ENCODE assay signal across 1 cellular context in genomic region chr22:24592846-24593809, GRCh38.
TF ChIP-seq lines count a peak whose summit lies in the region.

TSS of gene LRRC75B (minus strand) at chr22:24593073. CDS start at chr22:24593039, 34 bp downstream.

TF ChIP-seq in GM12878, 131 proteins besides CTCF, POLR2A, EP300 and RAD21 (continued from another document):
- TF ChIP-seq CREB1 (IDR thresholded peaks at IDR 0.05; ENCODE audit: low read depth), result no peak
- TF ChIP-seq ZBED1 (IDR thresholded peaks at IDR 0.05; ENCODE audit: borderline replicate concordance), result no peak
- no peak for TF ChIP-seq RAD51 (IDR thresholded peaks at IDR 0.05)
- TF ChIP-seq MLLT1 (IDR thresholded peaks at IDR 0.05), result no peak
- TF ChIP-seq NR2C1 (IDR thresholded peaks at IDR 0.05), result no peak
- 0 out of 2 replicates have a peak, but pooled peaks have one; percentile 20 for TF ChIP-seq GATAD2B (conservative IDR thresholded peaks at IDR 0.05; ENCODE audit: low read depth)
- no peak for TF ChIP-seq SP1 (IDR thresholded peaks at IDR 0.05; ENCODE audit: low read depth, low read length)
- no peak for TF ChIP-seq NFIC (IDR thresholded peaks at IDR 0.05; ENCODE audit: low read depth, low read length)
- TF ChIP-seq RB1 (IDR thresholded peaks at IDR 0.05; ENCODE audit: borderline replicate concordance), result no peak
- peak; percentile 31; the same call in 1 of the 2 replicates for TF ChIP-seq ZNF687 (IDR thresholded peaks at IDR 0.05)
- no peak for TF ChIP-seq NRF1 (conservative IDR thresholded peaks at IDR 0.05; ENCODE audit: low read depth, low read length)
- no peak for TF ChIP-seq E2F8 (IDR thresholded peaks at IDR 0.05; ENCODE audit: low read depth, partially characterized antibody)
- no peak for TF ChIP-seq ZNF24 (IDR thresholded peaks at IDR 0.05)
- no peak for TF ChIP-seq HDAC6 (IDR thresholded peaks at IDR 0.05; ENCODE audit: unreplicated experiment)
- no peak for TF ChIP-seq FOS (IDR thresholded peaks at IDR 0.05; ENCODE audit: borderline replicate concordance, extremely low read depth, insufficient read length)
- TF ChIP-seq ZNF217 (IDR thresholded peaks at IDR 0.05), result 0 out of 2 replicates have a peak, but pooled peaks have one; percentile 33
- no peak for TF ChIP-seq DPF2 (IDR thresholded peaks at IDR 0.05)
- no peak for TF ChIP-seq REST (IDR thresholded peaks at IDR 0.05; ENCODE audit: low read depth, low read length)
- no peak for TF ChIP-seq E2F4 (IDR thresholded peaks at IDR 0.05; ENCODE audit: low read depth, low read length)
- TF ChIP-seq IKZF1 (conservative IDR thresholded peaks at IDR 0.05), result peak; percentile 53
- 0 out of 2 replicates have a peak, but pooled peaks have one; percentile 41 for TF ChIP-seq YY1 (IDR thresholded peaks at IDR 0.05; ENCODE audit: low read depth, low read length)
- no peak for TF ChIP-seq CBX5 (IDR thresholded peaks at IDR 0.05; ENCODE audit: low read depth)
- TF ChIP-seq ESRRA (IDR thresholded peaks at IDR 0.05; ENCODE audit: low read length), result no peak
- no peak for TF ChIP-seq HDAC2 (IDR thresholded peaks at IDR 0.05)
- TF ChIP-seq NFYA (IDR thresholded peaks at IDR 0.05; ENCODE audit: borderline replicate concordance, low read depth, low read length), result no peak
- no peak for TF ChIP-seq EGR1 (IDR thresholded peaks at IDR 0.05; ENCODE audit: borderline replicate concordance in 1 of 2, low read depth in 2 of 2, low read length in 2 of 2)
- no peak for TF ChIP-seq USF1 (IDR thresholded peaks at IDR 0.05; ENCODE audit: borderline replicate concordance, extremely low read length, insufficient read depth, low read depth, low read length)
- no peak for TF ChIP-seq PAX8 (IDR thresholded peaks at IDR 0.05)
- 0 out of 2 replicates have a peak, but pooled peaks have one; percentile 23 for TF ChIP-seq MXI1 (IDR thresholded peaks at IDR 0.05; ENCODE audit: low read depth, low read length)
- TF ChIP-seq RUNX3 (IDR thresholded peaks at IDR 0.05; ENCODE audit: low read length), result no peak
- no peak for TF ChIP-seq ZBTB11 (CRISPR knock-in tag; IDR thresholded peaks at IDR 0.05)
- TF ChIP-seq CREM (IDR thresholded peaks at IDR 0.05; ENCODE audit: low read depth), result no peak
- no peak for TF ChIP-seq MTA2 (IDR thresholded peaks at IDR 0.05; ENCODE audit: low read depth)
- no peak for TF ChIP-seq EED (IDR thresholded peaks at IDR 0.05; ENCODE audit: low read depth)
- 0 out of 2 replicates have a peak, but pooled peaks have one; percentile 30 for TF ChIP-seq MAX (IDR thresholded peaks at IDR 0.05; ENCODE audit: low read depth, low read length)
TF ChIP-seq in GM12878: peak in this region for 10.
